Comparison of ENCODE assay signal across 21 cellular contexts in genomic region chr7:11633325-11633724, GRCh38.
"Had no signal": no experiment of that assay in that cellular context is flagged by ENCODE, and none has a peak within 500 bp of the region (broad histone marks: within the 10 kb centered on the region; RNA-seq: fewer than 3 reads in every experiment).

No MANE protein-coding gene starts in this region.

- H3K9me3 ChIP-seq: esophagus muscularis mucosa, gastroesophageal sphincter, heart left ventricle, left ventricle myocardium inferior, thyroid gland had no signal

- FAIRE-seq: endothelial cell of umbilical vein had no signal

- DNase-seq: activated CD4-positive, alpha-beta T cell treated with anti-CD3 and anti-CD28 coated beads, Interleukin-2, amount 10 ng/mL, durations not matched to agents 24 days and 14 days; activated CD4-positive, CD25-positive, alpha-beta regulatory T cell; activated CD8-positive, alpha-beta T cell treated with anti-CD3 and anti-CD28 coated beads for 36 hours; activated naive CD4-positive, alpha-beta T cell; activated naive CD8-positive, alpha-beta T cell treated with anti-CD3 and anti-CD28 coated beads for 36 hours; activated T-cell treated with anti-CD3 and anti-CD28 coated beads, Interleukin-2, amount 50 U/mL, for 1 hour; amniotic stem cell; dermis blood vessel endothelial cell; effector memory CD4-positive, alpha-beta T cell; heart left ventricle; immature natural killer cell; kidney glomerular epithelial cell; left ventricle myocardium inferior; nephron progenitor cell; stimulated activated CD8-positive, alpha-beta memory T cell treated with anti-CD3 and anti-CD28 coated beads, Interleukin-4, amount 100 ng/mL, for 48 hours; stimulated activated naive CD4-positive, alpha-beta T cell; thyroid gland had no signal

- H3K27me3 ChIP-seq: esophagus muscularis mucosa, gastroesophageal sphincter, heart left ventricle, thyroid gland had no signal

- H3K27ac ChIP-seq: esophagus muscularis mucosa, gastroesophageal sphincter, heart left ventricle, left ventricle myocardium inferior, thyroid gland had no signal

- H3K4me1 ChIP-seq: esophagus muscularis mucosa, left ventricle myocardium inferior, thyroid gland had no signal

- H3K4me3 ChIP-seq: esophagus muscularis mucosa, gastroesophageal sphincter, heart left ventricle, left ventricle myocardium inferior, thyroid gland had no signal

- H3K36me3 ChIP-seq: esophagus muscularis mucosa, heart left ventricle, left ventricle myocardium inferior, thyroid gland had no signal

- ATAC-seq: activated CD8-positive, alpha-beta T cell treated with anti-CD3 and anti-CD28 coated beads for 36 hours; activated T-helper 17 cell treated with anti-CD3 and anti-CD28 coated beads, Interleukin-2, amount 50 U/mL, for 72 hours; gastroesophageal sphincter; heart left ventricle had no signal
